Comparison of ENCODE assay signal across 18 cellular contexts in the genomic region with DNA sequence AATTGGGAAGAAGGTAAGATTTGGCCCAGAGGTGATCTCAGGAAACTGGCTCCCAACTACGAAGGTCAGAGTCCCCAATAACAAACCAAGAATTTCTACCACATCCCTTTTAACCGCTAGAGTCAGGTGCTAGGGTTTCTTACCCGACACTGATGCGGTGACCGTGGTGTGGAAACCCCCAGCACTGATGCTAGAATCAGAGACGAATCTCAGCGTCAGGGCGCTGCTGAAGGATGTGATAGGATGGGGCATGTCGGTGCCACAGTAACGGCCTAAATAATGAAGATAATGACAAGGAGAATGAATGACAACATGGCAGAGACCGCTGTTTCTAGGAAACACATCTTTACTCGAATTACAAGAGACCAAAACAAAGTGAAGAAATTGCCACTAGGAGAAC.
DNase-seq lines count a peak whose midpoint lies in the region; ATAC-seq and TF ChIP-seq lines count a peak whose summit lies in the region.
"Had no signal": no experiment of that assay in that cellular context is flagged by ENCODE, and none has a peak within 500 bp of the region (broad histone marks: within the 10 kb centered on the region; RNA-seq: fewer than 3 reads in every experiment).

No MANE protein-coding gene starts in this region.

- no peaks in the 10 kb centered on the region for H3K27me3 Mint-ChIP-seq in activated T-helper 17 cell treated with anti-CD3 and anti-CD28 coated beads, Interleukin-2, amount 50 U/mL, for 72 hours
- H3K27me3 Mint-ChIP-seq in naive thymus-derived CD4-positive, alpha-beta T cell, result peaks cover 0 to 8% (median 0%) of the 10 kb centered on the region in 5 donors
- peaks cover 9% of the 10 kb centered on the region for H3K27me3 Mint-ChIP-seq in Caco-2 (ENCODE audit: insufficient read depth, unreplicated experiment)

- no peaks in the 10 kb centered on the region for H3K4me1 ChIP-seq in naive thymus-derived CD4-positive, alpha-beta T cell (ENCODE audit: control insufficient read depth in 2 of 2, insufficient read depth in 2 of 2, low read length in 2 of 2)
- no peaks in the 10 kb centered on the region for H3K4me1 ChIP-seq in Caco-2

- POLR2A ChIA-PET in naive thymus-derived CD4-positive, alpha-beta T cell (lab: Charles Lee), result no interaction called here
- POLR2A ChIA-PET in Caco-2 (lab: Charles Lee), result no interaction called here

- peaks cover 0 to 6% (median 6%) of the 10 kb centered on the region in 3 experiments for H3K36me3 ChIP-seq in naive thymus-derived CD4-positive, alpha-beta T cell (ENCODE audit: control insufficient read depth in 2 of 3, insufficient read depth in 3 of 3, low read length in 3 of 3)
- no peaks in the 10 kb centered on the region for H3K36me3 ChIP-seq in Caco-2 (ENCODE audit: control insufficient read depth, insufficient read depth, low read length)
- H3K36me3 ChIP-seq: adrenal gland had no signal

- no peaks in the 10 kb centered on the region for H3K27me3 ChIP-seq in naive thymus-derived CD4-positive, alpha-beta T cell (ENCODE audit: control insufficient read depth in 2 of 2, insufficient read depth in 2 of 2, low read length in 2 of 2)
- H3K27me3 ChIP-seq in Caco-2 (replicated peaks; ENCODE audit: control insufficient read depth, insufficient read depth, low read length), result no peaks in the 10 kb centered on the region
- H3K27me3 ChIP-seq: adrenal gland had no signal

- ATAC-seq in activated T-helper 17 cell treated with anti-CD3 and anti-CD28 coated beads, Interleukin-2, amount 50 U/mL, for 72 hours (replicated peaks), result peak; percentile 83
- ATAC-seq in naive thymus-derived CD4-positive, alpha-beta T cell, result peak; percentile 78

- no peak overlapping the region for H3K27ac ChIP-seq in naive thymus-derived CD4-positive, alpha-beta T cell (ENCODE audit: low read depth, low read length)
- H3K27ac ChIP-seq: adrenal gland had no signal

- DNase-seq in activated CD8-positive, alpha-beta memory T cell treated with anti-CD3 and anti-CD28 coated beads for 4 hours (ENCODE audit: low read depth in 2 of 2), result peak; percentile 6 to 18
- DNase-seq in activated CD8-positive, alpha-beta memory T cell treated with anti-CD3 and anti-CD28 coated beads for 24 hours, result no peak
- peak; percentile 62 for DNase-seq in Jurkat, Clone E6-1 (ENCODE audit: low read depth, low spot score)
- no peak for DNase-seq in naive thymus-derived CD4-positive, alpha-beta T cell
- DNase-seq in Caco-2, result no peak
- DNase-seq in dedifferentiated amniotic fluid mesenchymal stem cell (ENCODE audit: extremely low spot score), result no peak
- no peak for DNase-seq in stimulated activated CD4-positive, alpha-beta T cell treated with anti-CD3 and anti-CD28 coated beads, Interleukin-2, amount 100 ng/mL, for 48 hours
- DNase-seq: ACHN, adrenal gland, HCEC 1CT, hippocampal formation, Kasumi-1, kidney, NCI-H1092 treated with DMSO at 0.1 percent for 48 hours, NCI-H2107, NCI-H526 treated with DMSO at 0.1 percent for 48 hours had no signal

- no peak overlapping the region for H3K27ac Mint-ChIP-seq in activated T-helper 17 cell treated with anti-CD3 and anti-CD28 coated beads, Interleukin-2, amount 50 U/mL, for 72 hours
- no peak overlapping the region for H3K27ac Mint-ChIP-seq in naive thymus-derived CD4-positive, alpha-beta T cell
- no peak overlapping the region for H3K27ac Mint-ChIP-seq in Caco-2 (ENCODE audit: unreplicated experiment)

- intact Hi-C loops in naive thymus-derived CD4-positive, alpha-beta T cell (cut with micrococcal nuclease), result no loop called here
- intact Hi-C loops in Caco-2 (cut with micrococcal nuclease; ENCODE audit: unreplicated experiment), result no loop called here

- CTCF ChIA-PET in naive thymus-derived CD4-positive, alpha-beta T cell (lab: Charles Lee), result no interaction called here
- CTCF ChIA-PET in Caco-2 (lab: Charles Lee), result no interaction called here

- BruUV-seq in Caco-2 (replicated peaks; lab: Mats Ljungman, UMichigan), result no TSS peak

- H3K4me3 ChIP-seq in Jurkat, Clone E6-1 (ENCODE audit: low read length), result no peak overlapping the region
- no peak overlapping the region for H3K4me3 ChIP-seq in naive thymus-derived CD4-positive, alpha-beta T cell (ENCODE audit: low read length)
- H3K4me3 ChIP-seq in Caco-2 (ENCODE audit: low read depth, low read length), result no peak overlapping the region
- H3K4me3 ChIP-seq: adrenal gland had no signal

- no peak for TF ChIP-seq CTCF in Caco-2 (IDR thresholded peaks at IDR 0.05; ENCODE audit: insufficient read depth in 1 of 2, low read depth in 1 of 2, low read length in 1 of 2, severe bottlenecking in 1 of 2, unreplicated experiment in 1 of 2)

- H3K4me3 Mint-ChIP-seq in activated T-helper 17 cell treated with anti-CD3 and anti-CD28 coated beads, Interleukin-2, amount 50 U/mL, for 72 hours, result no peak overlapping the region
- H3K4me3 Mint-ChIP-seq in naive thymus-derived CD4-positive, alpha-beta T cell, result no peak overlapping the region
- no peak overlapping the region for H3K4me3 Mint-ChIP-seq in Caco-2 (ENCODE audit: unreplicated experiment)
- H3K4me3 Mint-ChIP-seq: neural crest cell had no signal

- H3K9me3 ChIP-seq in naive thymus-derived CD4-positive, alpha-beta T cell (ENCODE audit: control insufficient read depth in 2 of 3, low read length in 3 of 3), result no peaks in the 10 kb centered on the region
- no peaks in the 10 kb centered on the region for H3K9me3 ChIP-seq in Caco-2
- H3K9me3 ChIP-seq: adrenal gland had no signal

- H3K4me1 Mint-ChIP-seq in activated T-helper 17 cell treated with anti-CD3 and anti-CD28 coated beads, Interleukin-2, amount 50 U/mL, for 72 hours, result no peaks in the 10 kb centered on the region
- peaks cover 10 to 31% (median 21%) of the 10 kb centered on the region in 7 donors for H3K4me1 Mint-ChIP-seq in naive thymus-derived CD4-positive, alpha-beta T cell
- no peaks in the 10 kb centered on the region for H3K4me1 Mint-ChIP-seq in Caco-2 (ENCODE audit: low read depth, unreplicated experiment)

- no peaks in the 10 kb centered on the region for H3K9me3 Mint-ChIP-seq in activated T-helper 17 cell treated with anti-CD3 and anti-CD28 coated beads, Interleukin-2, amount 50 U/mL, for 72 hours
- peaks cover 0 to 4% (median 0%) of the 10 kb centered on the region in 11 donors for H3K9me3 Mint-ChIP-seq in naive thymus-derived CD4-positive, alpha-beta T cell
- H3K9me3 Mint-ChIP-seq in Caco-2 (ENCODE audit: unreplicated experiment), result no peaks in the 10 kb centered on the region
- H3K9me3 Mint-ChIP-seq: neural crest cell had no signal

- H3K36me3 Mint-ChIP-seq in activated T-helper 17 cell treated with anti-CD3 and anti-CD28 coated beads, Interleukin-2, amount 50 U/mL, for 72 hours (ENCODE audit: low read depth), result no peaks in the 10 kb centered on the region
- peaks cover 0 to 43% (median 18%) of the 10 kb centered on the region in 5 donors for H3K36me3 Mint-ChIP-seq in naive thymus-derived CD4-positive, alpha-beta T cell
- no peaks in the 10 kb centered on the region for H3K36me3 Mint-ChIP-seq in Caco-2 (ENCODE audit: insufficient read depth, unreplicated experiment)

Comparison
In these comparisons a context has a peak if more than half of its experiments do, and no peak if none do; other contexts are left out.
1. DNase-seq: peak in activated CD8-positive, alpha-beta memory T cell treated with anti-CD3 and anti-CD28 coated beads for 4 hours (2 of 2) and Jurkat, Clone E6-1 (single experiment); none in activated CD8-positive, alpha-beta memory T cell treated with anti-CD3 and anti-CD28 coated beads for 24 hours (single experiment), naive thymus-derived CD4-positive, alpha-beta T cell (0 of 9), Caco-2 (0 of 2), dedifferentiated amniotic fluid mesenchymal stem cell (single experiment) and stimulated activated CD4-positive, alpha-beta T cell treated with anti-CD3 and anti-CD28 coated beads, Interleukin-2, amount 100 ng/mL, for 48 hours (0 of 2).